In the genomic region with DNA sequence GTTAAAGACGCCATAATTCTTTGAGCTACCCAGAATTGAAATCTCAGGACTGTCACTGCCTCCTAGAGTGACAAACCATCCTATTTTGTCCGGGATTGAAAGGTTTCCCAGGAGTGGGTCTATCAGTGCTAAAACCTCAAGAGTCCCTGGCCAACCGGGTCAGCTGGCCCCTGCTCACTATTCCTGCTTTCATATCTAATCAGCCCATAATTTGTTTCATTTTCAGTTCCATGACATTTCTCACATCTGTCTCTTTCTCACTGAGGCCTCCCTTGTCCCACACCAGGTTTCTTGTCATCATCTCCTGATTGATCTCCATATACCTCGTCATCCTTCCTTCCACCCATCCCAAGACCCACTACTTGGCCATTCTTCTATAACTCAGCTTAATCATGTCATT, we compare ENCODE assay signal across 25 cellular contexts.
DNase-seq lines count a peak whose midpoint lies in the region; ATAC-seq and TF ChIP-seq lines count a peak whose summit lies in the region.
"Had no signal": no experiment of that assay in that cellular context is flagged by ENCODE, and none has a peak within 500 bp of the region (broad histone marks: within the 10 kb centered on the region; RNA-seq: fewer than 3 reads in every experiment).

No MANE protein-coding gene starts in this region.

- H3K79me2 ChIP-seq in MM.1S (ENCODE audit: low read length): no peaks in the 10 kb centered on the region

- intact Hi-C loops in body of pancreas (cut with DNase I): no loop called here

- no peak for TF ChIP-seq POLR2A in body of pancreas (IDR thresholded peaks at IDR 0.05)

- H3K27ac ChIP-seq in MM.1S (ENCODE audit: low read length): peak overlapping the region; percentile 56
- H3K27ac ChIP-seq in body of pancreas: no peak overlapping the region
- H3K27ac ChIP-seq: C4-2B had no signal

- H3K9ac ChIP-seq in MM.1S (ENCODE audit: low read length): peak overlapping the region; percentile 23; the same call in 1 of the 2 replicates

- no peaks in the 10 kb centered on the region for H4K20me1 ChIP-seq in MM.1S (ENCODE audit: insufficient read depth, low read length)

- H3K27me3 Mint-ChIP-seq in natural killer cell treated with Interleukin-12 subunit alpha and Interleukin-12 subunit beta and Interleukin-15 and Interleukin-18, amount 100 ng/mL, for 72 hours: peaks cover 0 to under 1% of the 10 kb centered on the region in 2 donors

- TF ChIP-seq CTCF in MM.1S (IDR thresholded peaks at IDR 0.05; ENCODE audit: low read length) (no peak), body of pancreas (IDR thresholded peaks at IDR 0.05) (no peak)

- H3K27ac Mint-ChIP-seq in natural killer cell treated with Interleukin-12 subunit alpha and Interleukin-12 subunit beta and Interleukin-15 and Interleukin-18, amount 100 ng/mL, for 72 hours: no peak overlapping the region
- H3K27ac Mint-ChIP-seq: H9; T-helper 1 cell treated with Interleukin-12 subunit alpha and Interleukin-12 subunit beta and Interleukin-4 antibody, amounts not matched to agents 30 μg/mL and 1 μg/mL, for 36 hours had no signal

- no peaks in the 10 kb centered on the region for H3K9me3 Mint-ChIP-seq in natural killer cell treated with Interleukin-12 subunit alpha and Interleukin-12 subunit beta and Interleukin-15 and Interleukin-18, amount 100 ng/mL, for 72 hours
- H3K9me3 Mint-ChIP-seq: H9; T-helper 1 cell treated with Interleukin-12 subunit alpha and Interleukin-12 subunit beta and Interleukin-4 antibody, amounts not matched to agents 30 μg/mL and 1 μg/mL, for 36 hours had no signal

- H3K27me3 ChIP-seq in MM.1S (replicated peaks; ENCODE audit: insufficient read depth, low read length) (no peaks in the 10 kb centered on the region), body of pancreas (peaks cover 0 to 3% of the 10 kb centered on the region in 2 donors)
- H3K27me3 ChIP-seq: MG63 had no signal

- no peaks in the 10 kb centered on the region for H3K9me2 ChIP-seq in MM.1S (replicated peaks; ENCODE audit: insufficient read depth, low read length)

- peak overlapping the region; percentile 52; the same call in 1 of the 2 replicates for H3K4me2 ChIP-seq in MM.1S (ENCODE audit: low read depth, low read length)

- WGBS in body of pancreas, 2 donors: 39 to 42% methylated on average over 4 of the region's 4 CpGs

- H3K36me3 ChIP-seq in MM.1S (replicated peaks; ENCODE audit: insufficient read depth, low read length): no peaks in the 10 kb centered on the region
- H3K36me3 ChIP-seq in body of pancreas (replicated peaks in 1 of 2; ENCODE audit: insufficient read depth in 1 of 2, low read depth in 2 of 2): no peaks in the 10 kb centered on the region
- H3K36me3 ChIP-seq: MG63 had no signal

- H3K4me3 Mint-ChIP-seq in natural killer cell treated with Interleukin-12 subunit alpha and Interleukin-12 subunit beta and Interleukin-15 and Interleukin-18, amount 100 ng/mL, for 72 hours: no peak overlapping the region
- H3K4me3 Mint-ChIP-seq: H9; T-helper 1 cell treated with Interleukin-12 subunit alpha and Interleukin-12 subunit beta and Interleukin-4 antibody, amounts not matched to agents 30 μg/mL and 1 μg/mL, for 36 hours had no signal

- ATAC-seq in GM18498 (IDR thresholded peaks at IDR 0.05; ENCODE audit: unreplicated experiment) (peak; percentile 57), GM19324 (IDR thresholded peaks at IDR 0.05; ENCODE audit: low FRiP score, unreplicated experiment) (peak; percentile 65), GM21717 (IDR thresholded peaks at IDR 0.05; ENCODE audit: unreplicated experiment) (peak; percentile 84), body of pancreas (no peak), GM19395 (IDR thresholded peaks at IDR 0.05; ENCODE audit: unreplicated experiment) (no peak)
- no peak for ATAC-seq in natural killer cell treated with Interleukin-12 subunit alpha and Interleukin-12 subunit beta and Interleukin-15 and Interleukin-18, amount 100 ng/mL, for 72 hours
- ATAC-seq: K562, PC-3 had no signal

- H3F3A ChIP-seq in MM.1S (ENCODE audit: insufficient read depth, low read length): peaks cover 7% of the 10 kb centered on the region; the same call in 1 of the 2 replicates

- H3K4me1 Mint-ChIP-seq in natural killer cell treated with Interleukin-12 subunit alpha and Interleukin-12 subunit beta and Interleukin-15 and Interleukin-18, amount 100 ng/mL, for 72 hours (ENCODE audit: low read depth in 2 of 2): no peaks in the 10 kb centered on the region

- peak overlapping the region; percentile 89 for H2AFZ ChIP-seq in MM.1S (ENCODE audit: low read length)

- no peaks in the 10 kb centered on the region for H3K36me3 Mint-ChIP-seq in natural killer cell treated with Interleukin-12 subunit alpha and Interleukin-12 subunit beta and Interleukin-15 and Interleukin-18, amount 100 ng/mL, for 72 hours

- H3K4me1 ChIP-seq in MM.1S (ENCODE audit: low read length) (peaks cover 16% of the 10 kb centered on the region), body of pancreas (no peaks in the 10 kb centered on the region)

- H3K9me3 ChIP-seq in MM.1S (replicated peaks; ENCODE audit: insufficient read depth, low read length) (no peaks in the 10 kb centered on the region), body of pancreas (no peaks in the 10 kb centered on the region)
- H3K9me3 ChIP-seq: MG63 had no signal

- DNase-seq in MM.1S (peak; percentile 49), A172 (ENCODE audit: low spot score) (no peak), body of pancreas (no peak)
- no peak for DNase-seq in natural killer cell treated with Interleukin-12 subunit alpha and Interleukin-12 subunit beta and Interleukin-15 and Interleukin-18, amount 100 ng/mL, for 72 hours (ENCODE audit: low spot score)
- DNase-seq: 8988T, AML-193, EL, GF-D8, H9, MG63, NCI-H1048, NCI-H1436, NCI-H187 treated with DMSO at 0.1 percent for 48 hours, NCI-H2107, NCI-H446 treated with DMSO at 0.1 percent for 48 hours, NCI-H526 treated with DMSO at 0.1 percent for 48 hours, PC-3, Right ventricle myocardium superior had no signal

- H3K4me3 ChIP-seq in MM.1S (ENCODE audit: low read length) (0 out of 2 replicates have a peak overlapping the region, but pooled peaks have one; percentile 21), body of pancreas (no peak overlapping the region)
- H3K4me3 ChIP-seq: K562, MG63 had no signal

Comparison
In these comparisons a context has a peak if more than half of its experiments do, and no peak if none do; other contexts are left out.
1. ATAC-seq: peak in GM18498 (single experiment), GM19324 (single experiment) and GM21717 (single experiment); none in natural killer cell treated with Interleukin-12 subunit alpha and Interleukin-12 subunit beta and Interleukin-15 and Interleukin-18, amount 100 ng/mL, for 72 hours (0 of 2), body of pancreas (single experiment) and GM19395 (single experiment).